Comparison of ENCODE assay signal across 12 cellular contexts in the genomic region with DNA sequence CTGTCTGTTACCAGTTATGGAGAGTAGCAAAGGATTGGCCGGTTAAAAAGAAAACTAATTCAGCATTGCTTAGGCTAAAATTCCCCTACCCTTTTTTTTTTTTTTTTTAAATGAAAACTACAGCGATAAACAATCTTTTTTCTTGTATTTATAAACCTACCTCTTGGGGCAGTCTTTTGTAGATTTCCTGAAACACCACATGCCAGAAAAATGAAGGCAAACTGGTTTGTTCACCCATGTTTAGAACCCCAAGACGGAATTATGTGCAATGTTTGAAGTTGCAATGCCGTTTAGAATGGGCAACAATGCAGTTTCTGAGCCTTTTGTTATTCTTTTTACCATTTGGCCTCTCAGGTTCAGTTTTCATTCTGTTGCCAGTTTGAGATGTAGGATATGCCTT. TPM values are rescaled to one million over a fixed set of nuclear protein-coding genes. Genes with fewer than 3 reads are reported as not detected.
DNase-seq lines count a peak whose midpoint lies in the region; ATAC-seq and TF ChIP-seq lines count a peak whose summit lies in the region.
"Had no signal": no experiment of that assay in that cellular context is flagged by ENCODE, and none has a peak within 500 bp of the region (broad histone marks: within the 10 kb centered on the region; RNA-seq: fewer than 3 reads in every experiment).

No MANE protein-coding gene starts in this region.

- H3K9me3 ChIP-seq in left lung = no peaks in the 10 kb centered on the region
- H3K9me3 ChIP-seq: neutrophil had no signal

- H3K27me3 ChIP-seq in left lung = no peaks in the 10 kb centered on the region
- H3K27me3 ChIP-seq: neutrophil had no signal

- intact Hi-C loops in left lung (cut with DNase I) = no loop called here

- no peaks in the 10 kb centered on the region for H3K9me3 Mint-ChIP-seq in activated naive CD8-positive, alpha-beta T cell (ENCODE audit: low read depth)
- H3K9me3 Mint-ChIP-seq in activated naive CD8-positive, alpha-beta T cell treated with anti-CD3 and anti-CD28 coated beads, Interleukin-2, amount 50 U/mL, for 24 hours = no peaks in the 10 kb centered on the region
- no peaks in the 10 kb centered on the region for H3K9me3 Mint-ChIP-seq in activated T-helper 17 cell treated with anti-CD3 and anti-CD28 coated beads, Interleukin-2, amount 50 U/mL, for 72 hours
- no peaks in the 10 kb centered on the region for H3K9me3 Mint-ChIP-seq in type B pancreatic cell

- no peak for DNase-seq in activated naive CD8-positive, alpha-beta T cell treated with anti-CD3 and anti-CD28 coated beads, Interleukin-2, amount 50 U/mL, for 24 hours
- DNase-seq in left lung (no peak), type B pancreatic cell (ENCODE audit: extremely low spot score, unreplicated experiment) (no peak), HEK293T (ENCODE audit: extremely low spot score) (no peak), T-helper 1 cell (no peak), NCI-H1930 (lab: John Stamatoyannopoulos, UW) (no peak)
- DNase-seq: activated CD4-positive, alpha-beta T cell treated with anti-CD3 and anti-CD28 coated beads, Interleukin-2, amount 50 U/mL, for 4 hours; GF-D8; NCI-H1105 had no signal

- CTCF ChIA-PET in HEK293T (lab: Yijun Ruan, JAX) = interaction anchor here (0.6 kb wide), 2 partner anchors 88 to 323 kb away, joined by 5 to 6 read pairs; no protein-coding TSS in a partner anchor

- peak overlapping the region; percentile 61 for H3K27ac Mint-ChIP-seq in activated naive CD8-positive, alpha-beta T cell
- H3K27ac Mint-ChIP-seq in activated naive CD8-positive, alpha-beta T cell treated with anti-CD3 and anti-CD28 coated beads, Interleukin-2, amount 50 U/mL, for 24 hours = no peak overlapping the region
- H3K27ac Mint-ChIP-seq in activated T-helper 17 cell treated with anti-CD3 and anti-CD28 coated beads, Interleukin-2, amount 50 U/mL, for 72 hours = peak overlapping the region; percentile 39
- H3K27ac Mint-ChIP-seq in type B pancreatic cell = peak overlapping the region; percentile 96

- peaks cover 4% of the 10 kb centered on the region for H3K36me3 Mint-ChIP-seq in activated naive CD8-positive, alpha-beta T cell
- H3K36me3 Mint-ChIP-seq in activated naive CD8-positive, alpha-beta T cell treated with anti-CD3 and anti-CD28 coated beads, Interleukin-2, amount 50 U/mL, for 24 hours (ENCODE audit: low read depth) = peaks cover 21% of the 10 kb centered on the region
- peaks cover 55% of the 10 kb centered on the region for H3K36me3 Mint-ChIP-seq in activated T-helper 17 cell treated with anti-CD3 and anti-CD28 coated beads, Interleukin-2, amount 50 U/mL, for 72 hours (ENCODE audit: low read depth)
- H3K36me3 Mint-ChIP-seq in type B pancreatic cell = peaks cover 2% of the 10 kb centered on the region

- H3K36me3 ChIP-seq in left lung = peaks cover 0 to 4% of the 10 kb centered on the region in 2 donors

- H3K27ac ChIP-seq in left lung = peak overlapping the region; percentile 40 to 70
- H3K27ac ChIP-seq: neutrophil had no signal

- no peak for ATAC-seq in activated naive CD8-positive, alpha-beta T cell treated with anti-CD3 and anti-CD28 coated beads, Interleukin-2, amount 50 U/mL, for 24 hours
- ATAC-seq in activated T-helper 17 cell treated with anti-CD3 and anti-CD28 coated beads, Interleukin-2, amount 50 U/mL, for 72 hours (replicated peaks) = no peak
- peak; percentile 62 for ATAC-seq in left lung

- H3K4me3 ChIP-seq in left lung = no peak overlapping the region

- H3K4me1 ChIP-seq in left lung = peaks cover 18 to 86% of the 10 kb centered on the region in 2 donors

- H3K4me3 Mint-ChIP-seq in activated naive CD8-positive, alpha-beta T cell = no peak overlapping the region
- H3K4me3 Mint-ChIP-seq in activated naive CD8-positive, alpha-beta T cell treated with anti-CD3 and anti-CD28 coated beads, Interleukin-2, amount 50 U/mL, for 24 hours = no peak overlapping the region
- peak overlapping the region; percentile 39 for H3K4me3 Mint-ChIP-seq in activated T-helper 17 cell treated with anti-CD3 and anti-CD28 coated beads, Interleukin-2, amount 50 U/mL, for 72 hours
- peak overlapping the region; percentile 62 for H3K4me3 Mint-ChIP-seq in type B pancreatic cell

- no peak for TF ChIP-seq CTCF in left lung (IDR thresholded peaks at IDR 0.05)
- peak; percentile 36 for TF ChIP-seq CTCF in type B pancreatic cell (conservative IDR thresholded peaks at IDR 0.05)

- POLR2A ChIA-PET in HEK293T (lab: Yijun Ruan, JAX) = no interaction called here

- H3K4me1 Mint-ChIP-seq in activated naive CD8-positive, alpha-beta T cell (ENCODE audit: low read depth) = peaks cover 92% of the 10 kb centered on the region
- peaks cover 89% of the 10 kb centered on the region for H3K4me1 Mint-ChIP-seq in activated naive CD8-positive, alpha-beta T cell treated with anti-CD3 and anti-CD28 coated beads, Interleukin-2, amount 50 U/mL, for 24 hours
- peaks cover 56% of the 10 kb centered on the region for H3K4me1 Mint-ChIP-seq in activated T-helper 17 cell treated with anti-CD3 and anti-CD28 coated beads, Interleukin-2, amount 50 U/mL, for 72 hours
- H3K4me1 Mint-ChIP-seq in type B pancreatic cell (ENCODE audit: unreplicated experiment) = peaks cover 64% of the 10 kb centered on the region

- no peaks in the 10 kb centered on the region for H3K27me3 Mint-ChIP-seq in activated naive CD8-positive, alpha-beta T cell
- H3K27me3 Mint-ChIP-seq in activated naive CD8-positive, alpha-beta T cell treated with anti-CD3 and anti-CD28 coated beads, Interleukin-2, amount 50 U/mL, for 24 hours = no peaks in the 10 kb centered on the region
- no peaks in the 10 kb centered on the region for H3K27me3 Mint-ChIP-seq in activated T-helper 17 cell treated with anti-CD3 and anti-CD28 coated beads, Interleukin-2, amount 50 U/mL, for 72 hours
- no peaks in the 10 kb centered on the region for H3K27me3 Mint-ChIP-seq in type B pancreatic cell

TF ChIP-seq in HEK293T, 16 proteins besides CTCF, POLR2A, EP300 and RAD21:
- TF ChIP-seq NFRKB (IDR thresholded peaks at IDR 0.05) (no peak), ARNT (IDR thresholded peaks at IDR 0.05) (no peak), BHLHE40 (IDR thresholded peaks at IDR 0.05; ENCODE audit: borderline replicate concordance) (no peak), ELF4 (IDR thresholded peaks at IDR 0.05) (no peak), SP1 (IDR thresholded peaks at IDR 0.05) (no peak), TARDBP (IDR thresholded peaks at IDR 0.05) (no peak), FOXA1 (IDR thresholded peaks at IDR 0.05) (no peak), L3MBTL2 (conservative IDR thresholded peaks at IDR 0.05) (no peak), FOXK2 (IDR thresholded peaks at IDR 0.05) (no peak), SUZ12 (IDR thresholded peaks at IDR 0.05) (no peak), ZNF384 (IDR thresholded peaks at IDR 0.05) (no peak), FOXM1 (IDR thresholded peaks at IDR 0.05; ENCODE audit: borderline replicate concordance) (no peak)
- TF ChIP-seq, protein P1, sequence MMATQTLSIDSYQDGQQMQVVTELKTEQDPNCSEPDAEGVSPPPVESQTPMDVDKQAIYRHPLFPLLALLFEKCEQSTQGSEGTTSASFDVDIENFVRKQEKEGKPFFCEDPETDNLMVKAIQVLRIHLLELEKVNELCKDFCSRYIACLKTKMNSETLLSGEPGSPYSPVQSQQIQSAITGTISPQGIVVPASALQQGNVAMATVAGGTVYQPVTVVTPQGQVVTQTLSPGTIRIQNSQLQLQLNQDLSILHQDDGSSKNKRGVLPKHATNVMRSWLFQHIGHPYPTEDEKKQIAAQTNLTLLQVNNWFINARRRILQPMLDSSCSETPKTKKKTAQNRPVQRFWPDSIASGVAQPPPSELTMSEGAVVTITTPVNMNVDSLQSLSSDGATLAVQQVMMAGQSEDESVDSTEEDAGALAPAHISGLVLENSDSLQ (IDR thresholded peaks at IDR 0.05) = no peak

RNA-seq across cellular contexts. Expression of gene PRDM2, which starts 59.1 kb away (rescaled TPM):
- 10 to 100 TPM; 57.1 to 66.1 TPM for total RNA-seq in activated T-helper 17 cell treated with anti-CD3 and anti-CD28 coated beads, Interleukin-2, amount 50 U/mL, for 72 hours
- total RNA-seq in left lung (10 to 100 TPM; 39.6 to 42.7 TPM), type B pancreatic cell (ENCODE audit: low replicate concordance) (41.4 and 44.6 TPM in 2 replicates)

Comparison
In these comparisons a context has a peak if more than half of its experiments do, and no peak if none do; other contexts are left out.
1. H3K4me3 Mint-ChIP-seq: peak in activated T-helper 17 cell treated with anti-CD3 and anti-CD28 coated beads, Interleukin-2, amount 50 U/mL, for 72 hours (single experiment) and type B pancreatic cell (single experiment); none in activated naive CD8-positive, alpha-beta T cell (single experiment) and activated naive CD8-positive, alpha-beta T cell treated with anti-CD3 and anti-CD28 coated beads, Interleukin-2, amount 50 U/mL, for 24 hours (single experiment).